In genomic region chr11:76623884-76624419, GRCh38 we compare ENCODE assay signal across 20 cellular contexts.
"Had no signal": no experiment of that assay in that cellular context is flagged by ENCODE, and none has a peak within 500 bp of the region (broad histone marks: within the 10 kb centered on the region; RNA-seq: fewer than 3 reads in every experiment).

No MANE protein-coding gene starts in this region.

- H3K4me3 ChIP-seq: hepatocyte, lung, stomach, thoracic aorta, uterus had no signal

- H3K9ac ChIP-seq: SK-N-SH had no signal

- H3K79me2 ChIP-seq: hepatocyte had no signal

- H3K27ac Mint-ChIP-seq: activated naive CD8-positive, alpha-beta T cell treated with anti-CD3 and anti-CD28 coated beads for 36 hours; naive thymus-derived CD4-positive, alpha-beta T cell; T-helper 1 cell treated with Interleukin-12 subunit alpha and Interleukin-12 subunit beta and Interleukin-4 antibody, amounts not matched to agents 30 μg/mL and 1 μg/mL, for 36 hours had no signal

- DNase-seq: activated CD4-positive, alpha-beta T cell treated with anti-CD3 and anti-CD28 coated beads, Interleukin-2, amount 10 ng/mL, durations not matched to agents 7 days and 5 days; activated CD4-positive, CD25-positive, alpha-beta regulatory T cell; activated effector memory CD4-positive, alpha-beta T cell treated with anti-CD3 and anti-CD28 coated beads, Interleukin-2, amount 50 U/mL, for 16 hours; activated naive CD8-positive, alpha-beta T cell treated with anti-CD3 and anti-CD28 coated beads for 36 hours; activated T-cell treated with anti-CD3 and anti-CD28 coated beads, Interleukin-2, amount 50 U/mL, for 4 hours; anterior cingulate cortex; cortex of kidney; effector memory CD4-positive, alpha-beta T cell; kidney glomerular epithelial cell; naive thymus-derived CD4-positive, alpha-beta T cell; nucleus accumbens; stimulated activated CD4-positive, alpha-beta T cell treated with anti-CD3 and anti-CD28 coated beads, Interleukin-15, amount 100 ng/mL, for 24 hours; stimulated activated CD4-positive, alpha-beta T cell treated with anti-CD3 and anti-CD28 coated beads, Interleukin-4, amount 100 ng/mL, for 24 hours; stomach; uterus had no signal

- H3K4me3 Mint-ChIP-seq: activated CD4-positive, alpha-beta T cell treated with anti-CD3 and anti-CD28 coated beads, Interleukin-2, amount 10 ng/mL, durations not matched to agents 7 days and 5 days; activated naive CD8-positive, alpha-beta T cell treated with anti-CD3 and anti-CD28 coated beads for 36 hours; activated T-cell treated with anti-CD3 and anti-CD28 coated beads, Interleukin-2, amount 50 U/mL, for 4 hours; naive thymus-derived CD4-positive, alpha-beta T cell; T-helper 1 cell treated with Interleukin-12 subunit alpha and Interleukin-12 subunit beta and Interleukin-4 antibody, amounts not matched to agents 30 μg/mL and 1 μg/mL, for 36 hours had no signal

- H3K9me3 ChIP-seq: SK-N-SH, uterus had no signal

- H3K27me3 ChIP-seq: hepatocyte, stomach, uterus had no signal

- H2AFZ ChIP-seq: hepatocyte had no signal

- H3K27me3 Mint-ChIP-seq: activated naive CD8-positive, alpha-beta T cell treated with anti-CD3 and anti-CD28 coated beads for 36 hours had no signal

- H3K36me3 ChIP-seq: stomach, thoracic aorta, uterus had no signal

- H3K4me2 ChIP-seq: hepatocyte, SK-N-SH had no signal

- H3K27ac ChIP-seq: stomach, thoracic aorta, uterus had no signal

- H3K4me1 ChIP-seq: uterus had no signal
